In genomic region chr11:61126266-61126665, GRCh38 we compare ENCODE assay signal across 20 cellular contexts. TPM values are rescaled to one million over a fixed set of nuclear protein-coding genes. Genes with fewer than 3 reads are reported as not detected.
DNase-seq lines count a peak whose midpoint lies in the region; ATAC-seq and TF ChIP-seq lines count a peak whose summit lies in the region.
"Had no signal": no experiment of that assay in that cellular context is flagged by ENCODE, and none has a peak within 500 bp of the region (broad histone marks: within the 10 kb centered on the region; RNA-seq: fewer than 3 reads in every experiment).

No MANE protein-coding gene starts in this region.

- no peaks in the 10 kb centered on the region for H3K27me3 Mint-ChIP-seq in activated T-cell treated with anti-CD3 and anti-CD28 coated beads, Interleukin-2, amount 50 U/mL, for 24 hours
- no peaks in the 10 kb centered on the region for H3K27me3 Mint-ChIP-seq in activated T-cell treated with anti-CD3 and anti-CD28 coated beads, Interleukin-2, amount 50 U/mL, for 4 hours (ENCODE audit: low read depth)
- no peaks in the 10 kb centered on the region for H3K27me3 Mint-ChIP-seq in chondrocyte (ENCODE audit: low read depth)

- ATAC-seq in activated T-cell treated with anti-CD3 and anti-CD28 coated beads, Interleukin-2, amount 50 U/mL, for 4 hours = no peak
- no peak for ATAC-seq in thoracic aorta (ENCODE audit: insufficient number of reproducible peaks, low FRiP score, low read depth)
- no peak for ATAC-seq in GM21390 (IDR thresholded peaks at IDR 0.05; ENCODE audit: unreplicated experiment)
- ATAC-seq in GM19328 (IDR thresholded peaks at IDR 0.05; ENCODE audit: unreplicated experiment) = no peak
- ATAC-seq: Panc1 had no signal

- no peaks in the 10 kb centered on the region for H3K27me3 ChIP-seq in thoracic aorta (replicated peaks; ENCODE audit: insufficient read depth)
- H3K27me3 ChIP-seq: colonic mucosa, esophagus squamous epithelium had no signal

- no peak overlapping the region for H3K4me3 Mint-ChIP-seq in activated T-cell treated with anti-CD3 and anti-CD28 coated beads, Interleukin-2, amount 50 U/mL, for 24 hours
- H3K4me3 Mint-ChIP-seq in activated T-cell treated with anti-CD3 and anti-CD28 coated beads, Interleukin-2, amount 50 U/mL, for 4 hours = no peak overlapping the region
- no peak overlapping the region for H3K4me3 Mint-ChIP-seq in chondrocyte (ENCODE audit: unreplicated experiment)
- H3K4me3 Mint-ChIP-seq: T-helper 2 cell treated with Interferon-gamma antibody and Interleukin-4, amounts not matched to agents 5 μg/mL and 100 μg/mL, for 36 hours had no signal

- H3K4me1 ChIP-seq in thoracic aorta (ENCODE audit: control insufficient read depth in 1 of 2, low read depth in 2 of 2) = peaks cover 0 to 19% of the 10 kb centered on the region in 2 donors

- H3K4me3 ChIP-seq in thoracic aorta = peak overlapping the region; percentile 56
- H3K4me3 ChIP-seq: colonic mucosa, esophagus squamous epithelium had no signal

- H3K9me3 ChIP-seq in thoracic aorta = no peaks in the 10 kb centered on the region
- H3K9me3 ChIP-seq: colonic mucosa, esophagus squamous epithelium had no signal

- H3K27ac Mint-ChIP-seq in activated T-cell treated with anti-CD3 and anti-CD28 coated beads, Interleukin-2, amount 50 U/mL, for 24 hours = peak overlapping the region; percentile 82
- H3K27ac Mint-ChIP-seq in chondrocyte (ENCODE audit: unreplicated experiment) = no peak overlapping the region

- H3K36me3 ChIP-seq in thoracic aorta = no peaks in the 10 kb centered on the region
- H3K36me3 ChIP-seq: colonic mucosa had no signal

- no peaks in the 10 kb centered on the region for H3K9me3 Mint-ChIP-seq in activated T-cell treated with anti-CD3 and anti-CD28 coated beads, Interleukin-2, amount 50 U/mL, for 24 hours
- H3K9me3 Mint-ChIP-seq in activated T-cell treated with anti-CD3 and anti-CD28 coated beads, Interleukin-2, amount 50 U/mL, for 4 hours = no peaks in the 10 kb centered on the region
- H3K9me3 Mint-ChIP-seq in chondrocyte (ENCODE audit: low read depth) = no peaks in the 10 kb centered on the region
- H3K9me3 Mint-ChIP-seq: T-helper 2 cell treated with Interferon-gamma antibody and Interleukin-4, amounts not matched to agents 5 μg/mL and 100 μg/mL, for 36 hours had no signal

- TF ChIP-seq CTCF in chondrocyte (IDR thresholded peaks at IDR 0.05) = peak; percentile 6
- TF ChIP-seq CTCF in thoracic aorta (IDR thresholded peaks at IDR 0.05) = peak; percentile 10

- H3K27ac ChIP-seq in thoracic aorta = no peak overlapping the region
- H3K27ac ChIP-seq: colonic mucosa, esophagus squamous epithelium had no signal

- peaks cover 58% of the 10 kb centered on the region for H3K4me1 Mint-ChIP-seq in activated T-cell treated with anti-CD3 and anti-CD28 coated beads, Interleukin-2, amount 50 U/mL, for 24 hours (ENCODE audit: low read depth)
- H3K4me1 Mint-ChIP-seq in activated T-cell treated with anti-CD3 and anti-CD28 coated beads, Interleukin-2, amount 50 U/mL, for 4 hours (ENCODE audit: low read depth) = peaks cover 40% of the 10 kb centered on the region
- peaks cover 6% of the 10 kb centered on the region for H3K4me1 Mint-ChIP-seq in chondrocyte (ENCODE audit: low read depth)

- no peak for DNase-seq in activated T-cell treated with anti-CD3 and anti-CD28 coated beads, Interleukin-2, amount 50 U/mL, for 24 hours
- DNase-seq in activated T-cell treated with anti-CD3 and anti-CD28 coated beads, Interleukin-2, amount 50 U/mL, for 4 hours = no peak
- DNase-seq in chondrocyte (ENCODE audit: low spot score) (no peak), islet precursor cell (peak; percentile 65), thoracic aorta (ENCODE audit: low spot score) (no peak), amniotic stem cell (lab: John Stamatoyannopoulos, UW) (no peak)
- DNase-seq: activated CD4-positive, alpha-beta T cell treated with anti-CD3 and anti-CD28 coated beads, Interleukin-2, amount 50 U/mL, for 1 hour; activated naive CD4-positive, alpha-beta T cell; colonic mucosa; esophagus squamous epithelium; IMR-90; NCI-H1048; stimulated activated CD4-positive, alpha-beta T cell treated with anti-CD3 and anti-CD28 coated beads, Interleukin-15, amount 100 ng/mL, for 24 hours had no signal

- H3K36me3 Mint-ChIP-seq in activated T-cell treated with anti-CD3 and anti-CD28 coated beads, Interleukin-2, amount 50 U/mL, for 24 hours (ENCODE audit: low read depth) = peaks cover 71% of the 10 kb centered on the region
- H3K36me3 Mint-ChIP-seq in activated T-cell treated with anti-CD3 and anti-CD28 coated beads, Interleukin-2, amount 50 U/mL, for 4 hours (ENCODE audit: insufficient read depth) = peaks cover 44% of the 10 kb centered on the region
- H3K36me3 Mint-ChIP-seq in chondrocyte (ENCODE audit: low read depth) = no peaks in the 10 kb centered on the region

RNA-seq across cellular contexts. Expression of gene CD5, which starts 24.0 kb away (rescaled TPM):
- 100 to 1,000 TPM; 318 to 420 (median 359) TPM for total RNA-seq in activated T-cell treated with anti-CD3 and anti-CD28 coated beads, Interleukin-2, amount 50 U/mL, for 4 hours
- total RNA-seq in chondrocyte (not detected in 3 replicates), thoracic aorta (1 to 10 TPM in 1 of 2 donors, not detected in 1; 1.6 TPM)
- total RNA-seq: A673, IMR-90, lung microvascular endothelial cell, NCI-H460 had no signal

RNA-seq across cellular contexts. Expression of gene VPS37C, which starts 35.0 kb away (rescaled TPM):
- 10 to 100 TPM; 16.1 to 18.4 (median 17.0) TPM for total RNA-seq in activated T-cell treated with anti-CD3 and anti-CD28 coated beads, Interleukin-2, amount 50 U/mL, for 4 hours
- total RNA-seq in chondrocyte = 15.3 to 20.5 TPM (median 19.6 TPM) in 3 replicates
- 10 to 100 TPM; 23.0 to 32.7 TPM for total RNA-seq in thoracic aorta

Comparison
In these comparisons a context has a peak if more than half of its experiments do, and no peak if none do; other contexts are left out.
1. RNA of gene CD5, which starts 24.0 kb away (total RNA-seq): 318 to 420 TPM in activated T-cell treated with anti-CD3 and anti-CD28 coated beads, Interleukin-2, amount 50 U/mL, for 4 hours; 1.6 TPM in thoracic aorta and not detected in chondrocyte; every median in the first group is over 100 times any median in the second.